18 cellular contexts compared by ENCODE assay signal in the genomic region with DNA sequence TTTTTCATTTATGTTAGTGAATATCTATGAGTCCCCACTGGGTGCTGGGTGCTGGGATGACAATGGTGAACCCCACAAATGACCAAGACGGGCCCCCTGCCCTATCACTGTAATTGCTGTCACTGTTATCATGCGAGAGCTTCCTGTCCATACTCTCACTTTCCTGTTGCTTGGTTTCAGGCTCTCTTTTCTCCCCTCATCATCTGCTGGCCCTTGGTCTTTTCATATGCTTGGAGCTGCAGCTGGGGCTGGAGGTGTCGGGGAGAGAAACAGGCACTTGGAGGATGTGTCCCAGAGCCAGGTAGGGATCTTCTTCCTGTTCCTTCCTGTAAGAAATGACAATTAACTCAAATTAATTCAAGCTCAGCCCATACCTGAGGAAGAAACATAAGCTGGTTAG.
"Had no signal": no experiment of that assay in that cellular context is flagged by ENCODE, and none has a peak within 500 bp of the region (broad histone marks: within the 10 kb centered on the region; RNA-seq: fewer than 3 reads in every experiment).

No MANE protein-coding gene starts in this region.

- H3K9me3 ChIP-seq: Peyer's patch had no signal

- H3K27me3 ChIP-seq: Peyer's patch had no signal

- H3K36me3 ChIP-seq: Peyer's patch had no signal

- H3K4me1 ChIP-seq: Peyer's patch had no signal

- DNase-seq: activated CD4-positive, alpha-beta T cell treated with anti-CD3 and anti-CD28 coated beads, Interleukin-2, amount 10 ng/mL, durations not matched to agents 24 days and 14 days; activated CD4-positive, alpha-beta T cell treated with anti-CD3 and anti-CD28 coated beads, Interleukin-2, amount 50 U/mL, for 48 hours; activated CD4-positive, CD25-positive, alpha-beta regulatory T cell treated with anti-CD3 and anti-CD28 coated beads, Interleukin-2, amount 50 U/mL, for 72 hours; activated gamma-delta T cell; activated naive CD4-positive, alpha-beta T cell treated with anti-CD3 and anti-CD28 coated beads for 36 hours; activated T-cell treated with anti-CD3 and anti-CD28 coated beads for 4 hours; activated T-cell treated with anti-CD3 and anti-CD28 coated beads, Interleukin-2, amount 50 U/mL, for 48 hours; amygdala; KG1; NCI-H1048; NCI-H146; NCI-H1930; NCI-H2107; NCI-H510A treated with DMSO at 0.1 percent for 48 hours; NK-92 treated with Interleukin-12 subunit alpha and Interleukin-12 subunit beta, amount 100 ng/mL, for 24 hours; OCI-M1; Peyer's patch; SHP77 treated with DMSO at 0.1 percent for 48 hours had no signal

- H3K4me3 ChIP-seq: Peyer's patch had no signal

- H3K27ac ChIP-seq: Peyer's patch had no signal
